ENCODE assay signal across 15 cellular contexts in the genomic region with DNA sequence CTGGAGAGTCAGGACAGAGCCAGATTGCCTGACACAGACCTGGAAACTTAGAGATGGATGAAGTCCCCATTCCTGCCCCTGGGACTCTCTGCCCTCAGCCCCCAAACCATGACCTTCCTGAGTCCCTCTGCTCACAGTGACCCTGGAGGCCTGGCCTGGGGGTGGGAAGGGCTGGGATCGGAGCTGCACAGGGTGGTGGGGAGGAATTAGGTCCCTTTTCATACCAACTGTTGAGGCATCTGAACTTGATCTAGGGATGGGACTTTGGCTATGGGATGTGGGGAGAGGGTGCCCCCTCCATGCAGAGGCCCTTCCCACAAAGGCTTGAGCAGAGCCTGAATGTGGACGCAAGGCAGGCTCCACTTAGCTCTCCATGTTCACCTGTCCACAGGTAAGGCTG.
A peak's percentile ranks its signal among the peaks of the same experiment; 100 is the strongest.
DNase-seq lines count a peak whose midpoint lies in the region; ATAC-seq, FAIRE-seq and TF ChIP-seq lines count a peak whose summit lies in the region.
"Had no signal": no experiment of that assay in that cellular context is flagged by ENCODE, and none has a peak within 500 bp of the region (broad histone marks: within the 10 kb centered on the region; RNA-seq: fewer than 3 reads in every experiment).

No MANE protein-coding gene starts in this region.

- H3K27ac Mint-ChIP-seq in CD14-positive monocyte, result no peak overlapping the region

- TF ChIP-seq RAD21 in SK-N-SH (IDR thresholded peaks at IDR 0.05; ENCODE audit: low read length), result no peak
- TF ChIP-seq RAD21 in H1 (IDR thresholded peaks at IDR 0.05 in 1 of 2, conservative IDR thresholded peaks at IDR 0.05 in 1 of 2; ENCODE audit: low read depth in 2 of 2, low read length in 2 of 2), result no peak

- H3K4me2 ChIP-seq in SK-N-SH (no peak overlapping the region), H1 (ENCODE audit: insufficient read depth in 1 of 2, low read depth in 2 of 2, low read length in 2 of 2) (no peak overlapping the region), OCI-LY7 (ENCODE audit: low read length) (no peak overlapping the region)

- H3K36me3 ChIP-seq in SK-N-SH (replicated peaks in 1 of 2; ENCODE audit: control insufficient read depth in 1 of 2, insufficient read depth in 2 of 2, low read length in 1 of 2) (no peaks in the 10 kb centered on the region), H1 (ENCODE audit: control insufficient read depth in 2 of 4, insufficient read depth in 4 of 4, low read length in 3 of 4) (no peaks in the 10 kb centered on the region), OCI-LY7 (ENCODE audit: insufficient read depth, low read length) (no peaks in the 10 kb centered on the region), tibial nerve (no peaks in the 10 kb centered on the region)
- H3K36me3 ChIP-seq: HAP-1 had no signal

- TF ChIP-seq EP300 in SK-N-SH (IDR thresholded peaks at IDR 0.05; ENCODE audit: borderline replicate concordance in 1 of 2, low read depth in 1 of 2, low read length in 1 of 2), result no peak
- no peak for TF ChIP-seq EP300 in H1 (IDR thresholded peaks at IDR 0.05; ENCODE audit: borderline replicate concordance in 1 of 2, low read depth in 2 of 2, low read length in 2 of 2)
- no peak for TF ChIP-seq EP300 in tibial nerve (IDR thresholded peaks at IDR 0.05)

- peak overlapping the region; percentile 81; the same call in 1 of the 2 replicates for H2BK15ac ChIP-seq in H1 (ENCODE audit: low read length)

- no peak overlapping the region for H4K5ac ChIP-seq in H1 (ENCODE audit: insufficient read length, low read depth, low read length)

- no peaks in the 10 kb centered on the region for H3K23me2 ChIP-seq in H1 (ENCODE audit: low read depth, low read length)

- no peaks in the 10 kb centered on the region for H3F3A ChIP-seq in SK-N-SH (replicated peaks; ENCODE audit: insufficient read depth)

- H3K4me1 Mint-ChIP-seq in CD14-positive monocyte, result peaks cover 12% of the 10 kb centered on the region

- H3K27me3 ChIP-seq in SK-N-SH (ENCODE audit: insufficient read depth), result no peaks in the 10 kb centered on the region
- no peaks in the 10 kb centered on the region for H3K27me3 ChIP-seq in H1 (replicated peaks in 1 of 4; ENCODE audit: control insufficient read depth in 3 of 4, extremely low read depth in 1 of 4, insufficient read depth in 3 of 4, low read length in 3 of 4)
- no peaks in the 10 kb centered on the region for H3K27me3 ChIP-seq in tibial nerve

- no peak for FAIRE-seq in H1 (lab: Jason Lieb, UNC)
- FAIRE-seq: RCC 7860 had no signal

- no peak overlapping the region for H3K4me3 ChIP-seq in SK-N-SH (ENCODE audit: low read depth in 2 of 2, low read length in 1 of 2)
- H3K4me3 ChIP-seq in H1 (ENCODE audit: extremely low read depth in 1 of 4, insufficient read depth in 2 of 4, low read depth in 3 of 4, low read length in 4 of 4), result no peak overlapping the region
- no peak overlapping the region for H3K4me3 ChIP-seq in OCI-LY7 (ENCODE audit: low read depth, low read length, poor library complexity, severe bottlenecking)
- no peak overlapping the region for H3K4me3 ChIP-seq in tibial nerve
- H3K4me3 ChIP-seq: HAP-1 had no signal

- peaks cover 0 to 2% of the 10 kb centered on the region in 2 donors for H3K36me3 Mint-ChIP-seq in CD14-positive monocyte

- no peak overlapping the region for H3K4ac ChIP-seq in H1 (replicated peaks; ENCODE audit: insufficient read length, low read depth, low read length)

- no peak overlapping the region for H3K4me3 Mint-ChIP-seq in CD14-positive monocyte

- BruUV-seq in OCI-LY7 (replicated peaks; lab: Mats Ljungman, UMichigan), result no TSS peak

- H2AFZ ChIP-seq in SK-N-SH (ENCODE audit: low read depth), result no peak overlapping the region
- H2AFZ ChIP-seq in H1 (ENCODE audit: low read length), result no peak overlapping the region
- no peak overlapping the region for H2AFZ ChIP-seq in OCI-LY7 (ENCODE audit: low read length)

- H2BK20ac ChIP-seq in H1 (ENCODE audit: low read length), result 0 out of 2 replicates have a peak overlapping the region, but pooled peaks have one; percentile 48

- ATAC-seq in SK-N-SH treated with all-trans-retinoic acid at 6 μM for 48 hours (no peak), HG03520 (IDR thresholded peaks at IDR 0.05; ENCODE audit: unreplicated experiment) (no peak)

- H3K79me2 ChIP-seq in SK-N-SH (ENCODE audit: insufficient read depth), result no peaks in the 10 kb centered on the region
- no peaks in the 10 kb centered on the region for H3K79me2 ChIP-seq in H1 (ENCODE audit: control insufficient read depth in 1 of 2, insufficient read depth in 2 of 2, low read length in 2 of 2)
- no peaks in the 10 kb centered on the region for H3K79me2 ChIP-seq in OCI-LY7 (ENCODE audit: insufficient read depth, low read depth, low read length)

- H3K27ac ChIP-seq in SK-N-SH (ENCODE audit: low read depth in 2 of 2, low read length in 1 of 2) (no peak overlapping the region), H1 (ENCODE audit: low read depth, low read length) (no peak overlapping the region), OCI-LY7 (ENCODE audit: low read depth, low read length, poor library complexity, severe bottlenecking) (no peak overlapping the region), tibial nerve (no peak overlapping the region)
- H3K27ac ChIP-seq: 22Rv1 had no signal

- no peaks in the 10 kb centered on the region for H3K9me3 Mint-ChIP-seq in CD14-positive monocyte

- intact Hi-C loops in CD14-positive monocyte (cut with micrococcal nuclease) (no loop called here), posterior vena cava (cut with DNase I) (no loop called here), OCI-LY7 (cut with micrococcal nuclease; ENCODE audit: unreplicated experiment) (no loop called here)

- TF ChIP-seq POLR2A in H1 (IDR thresholded peaks at IDR 0.05; ENCODE audit: control extremely low read depth in 1 of 2, low read depth in 2 of 2, low read length in 2 of 2), result no peak
- no peak for TF ChIP-seq POLR2A in tibial nerve (IDR thresholded peaks at IDR 0.05)

- H3K14ac ChIP-seq in H1 (ENCODE audit: insufficient read length), result no peak overlapping the region

- peak; percentile 11 for DNase-seq in SK-N-SH
- peak; percentile 20 for DNase-seq in CD14-positive monocyte (ENCODE audit: low spot score)
- DNase-seq in H1 (ENCODE audit: low read depth in 1 of 2, low spot score in 2 of 2), result no peak
- peak; percentile 46 for DNase-seq in posterior vena cava (ENCODE audit: low spot score)
- no peak for DNase-seq in OCI-LY7 (ENCODE audit: low spot score)
- no peak for DNase-seq in tibial nerve (ENCODE audit: low spot score in 2 of 2)
- DNase-seq: KG1; NCI-H2107; NK-92 treated with Interleukin-12 subunit alpha and Interleukin-12 subunit beta, amount 100 ng/mL, for 24 hours; SHP77 had no signal

- H4K91ac ChIP-seq in H1 (replicated peaks; ENCODE audit: insufficient read length, low read length), result no peak overlapping the region

- no peak overlapping the region for H2BK5ac ChIP-seq in H1 (ENCODE audit: low read depth, low read length)

- H3K56ac ChIP-seq in H1 (replicated peaks; ENCODE audit: insufficient read length, low read depth, low read length), result no peak overlapping the region

- peaks cover 12 to 22% (median 12%) of the 10 kb centered on the region in 3 donors for H3K27me3 Mint-ChIP-seq in CD14-positive monocyte (ENCODE audit: low read depth in 3 of 3)

- no peaks in the 10 kb centered on the region for H3K9me3 ChIP-seq in SK-N-SH
- H3K9me3 ChIP-seq in H1 (ENCODE audit: insufficient read depth in 2 of 2, low read depth in 1 of 2, low read length in 1 of 2), result no peaks in the 10 kb centered on the region
- no peaks in the 10 kb centered on the region for H3K9me3 ChIP-seq in OCI-LY7 (ENCODE audit: low read length)
- no peaks in the 10 kb centered on the region for H3K9me3 ChIP-seq in tibial nerve
- H3K9me3 ChIP-seq: HAP-1 had no signal

- H3K9ac ChIP-seq in SK-N-SH (no peak overlapping the region), H1 (replicated peaks in 1 of 4; ENCODE audit: extremely low read depth in 1 of 4, low read depth in 3 of 4, low read length in 3 of 4) (no peak overlapping the region)

- H2AK5ac ChIP-seq in H1 (ENCODE audit: low read depth, low read length), result no peak overlapping the region

- H3K18ac ChIP-seq in H1 (ENCODE audit: extremely low read depth, low read length), result no peak overlapping the region

- no peak overlapping the region for H2BK12ac ChIP-seq in H1 (ENCODE audit: low read depth, low read length)

- WGBS in SK-N-SH (ENCODE audit: low lambda C conversion rate), result no CpG with 5 or more reads among the region's 2 CpGs
- WGBS in H1 (ENCODE audit: extremely low coverage in 1 of 2, insufficient coverage in 1 of 2, insufficient read length in 1 of 2, insufficient replicate concordance in 2 of 2, low coverage in 1 of 2, low lambda C conversion rate in 2 of 2, missing lambda C conversion rate in 1 of 2), 2 experiments, result 69% methylated on average over 2 of the region's 2 CpGs; no CpG with 5 or more reads in 1 of the 2 experiments
- WGBS in tibial nerve, 2 donors, result 85 to 89% methylated on average over 2 of the region's 2 CpGs

- no peak for TF ChIP-seq CTCF in SK-N-SH (IDR thresholded peaks at IDR 0.05)
- TF ChIP-seq CTCF in CD14-positive monocyte (IDR thresholded peaks at IDR 0.05), result no peak
- TF ChIP-seq CTCF in H1 (IDR thresholded peaks at IDR 0.05; ENCODE audit: control extremely low read depth in 1 of 3, insufficient read depth in 1 of 3, low read depth in 1 of 3, low read length in 3 of 3), result no peak
- no peak for TF ChIP-seq CTCF in OCI-LY7 (conservative IDR thresholded peaks at IDR 0.05; ENCODE audit: low read length)
- no peak for TF ChIP-seq CTCF in tibial nerve (IDR thresholded peaks at IDR 0.05)

- CTCF ChIA-PET in SK-N-SH (lab: Yijun Ruan, JAX) (interaction anchor here (1.2 to 1.7 kb wide), 3 partner anchors 13 to 96 kb away, joined by 3 to 6 read pairs (median 5); no protein-coding TSS in a partner anchor), H1 (lab: Charles Lee; ENCODE audit: partially characterized antibody) (interaction anchor here (0.7 to 7.1 kb wide), 7 partner anchors 9 to 211 kb away, joined by 3 to 35 read pairs (median 3); no protein-coding TSS in a partner anchor), OCI-LY7 (lab: Charles Lee; ENCODE audit: unreplicated experiment) (no interaction called here)

- POLR2A ChIA-PET in SK-N-SH (lab: Yijun Ruan, JAX) (no interaction called here), H1 (lab: Charles Lee; ENCODE audit: partially characterized antibody) (no interaction called here), OCI-LY7 (lab: Charles Lee) (no interaction called here)

- H3K23ac ChIP-seq in H1 (ENCODE audit: insufficient read length), result no peak overlapping the region

- H3K4me1 ChIP-seq in SK-N-SH (ENCODE audit: control insufficient read depth in 1 of 2, insufficient read depth in 2 of 2, low read depth in 1 of 2, low read length in 1 of 2) (peaks cover 0 to 19% of the 10 kb centered on the region in 2 experiments; a peak in 1 of 4 replicates), H1 (replicated peaks in 1 of 4; ENCODE audit: control insufficient read depth in 3 of 4, insufficient read depth in 4 of 4, low read length in 3 of 4) (no peaks in the 10 kb centered on the region), OCI-LY7 (ENCODE audit: insufficient read depth, low read length, poor library complexity, severe bottlenecking) (no peaks in the 10 kb centered on the region), tibial nerve (peaks cover 0 to 6% (median 0%) of the 10 kb centered on the region in 4 donors)
- H3K4me1 ChIP-seq: HAP-1 had no signal

- no peaks in the 10 kb centered on the region for H4K20me1 ChIP-seq in SK-N-SH (ENCODE audit: insufficient read depth)
- H4K20me1 ChIP-seq in H1 (replicated peaks in 1 of 2; ENCODE audit: control insufficient read depth in 1 of 2, insufficient read depth in 2 of 2, low read length in 2 of 2), result no peaks in the 10 kb centered on the region
- H4K20me1 ChIP-seq in OCI-LY7 (ENCODE audit: insufficient read depth, low read length), result no peaks in the 10 kb centered on the region

- no peak overlapping the region for H2BK120ac ChIP-seq in H1 (replicated peaks; ENCODE audit: low read depth, low read length)

- H3K9me2 ChIP-seq in SK-N-SH (no peaks in the 10 kb centered on the region), OCI-LY7 (ENCODE audit: insufficient read depth, low read length) (no peaks in the 10 kb centered on the region)

- H4K8ac ChIP-seq in H1 (ENCODE audit: extremely low read depth, insufficient read depth, low read length), result no peak overlapping the region

- no peaks in the 10 kb centered on the region for H3K79me1 ChIP-seq in H1 (ENCODE audit: low read depth, low read length)

Comparison
In these comparisons a context has a peak if more than half of its experiments do, and no peak if none do; other contexts are left out.
1. DNase-seq: peak in SK-N-SH (single experiment), CD14-positive monocyte (single experiment) and posterior vena cava (single experiment); none in H1 (0 of 2), OCI-LY7 (single experiment) and tibial nerve (0 of 2).